ENCODE assay signal across 28 cellular contexts in the genomic region with DNA sequence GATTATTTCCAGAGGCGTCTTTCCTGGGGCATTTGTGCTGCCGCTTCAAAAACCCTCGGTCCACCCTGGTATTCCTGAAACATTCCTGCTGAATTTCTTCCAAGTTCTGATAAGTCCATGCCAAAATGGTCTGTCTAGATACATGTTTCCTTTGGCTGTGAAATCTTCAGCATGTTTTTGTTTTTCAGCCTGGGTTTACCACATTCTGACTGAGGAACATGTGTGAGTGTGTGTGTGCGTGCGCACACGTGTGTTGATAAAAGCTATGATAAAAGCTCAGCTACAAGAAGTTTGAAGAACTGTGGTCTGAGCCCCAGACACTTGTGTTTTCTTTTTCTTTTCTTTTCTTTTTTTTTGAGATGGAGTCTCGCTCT. TPM values are rescaled to one million over a fixed set of nuclear protein-coding genes. Genes with fewer than 3 reads are reported as not detected.
DNase-seq lines count a peak whose midpoint lies in the region; ATAC-seq, FAIRE-seq and TF ChIP-seq lines count a peak whose summit lies in the region.
"Had no signal": no experiment of that assay in that cellular context is flagged by ENCODE, and none has a peak within 500 bp of the region (broad histone marks: within the 10 kb centered on the region; RNA-seq: fewer than 3 reads in every experiment).

No MANE protein-coding gene starts in this region.

- H3K36me3 Mint-ChIP-seq in astrocyte (ENCODE audit: low read depth, unreplicated experiment) (peaks cover 20% of the 10 kb centered on the region), nephron (ENCODE audit: low read depth) (peaks cover 23% of the 10 kb centered on the region)
- peaks cover 2% of the 10 kb centered on the region for H3K36me3 Mint-ChIP-seq in activated CD8-positive, alpha-beta memory T cell treated with anti-CD3 and anti-CD28 coated beads, Interleukin-2, amount 10 ng/mL, durations not matched to agents 7 days and 5 days
- H3K36me3 Mint-ChIP-seq: natural killer cell had no signal

- H3K9ac ChIP-seq in astrocyte (ENCODE audit: low read length): no peak overlapping the region

- H4K20me1 ChIP-seq in astrocyte (ENCODE audit: insufficient read depth, low read length): peaks cover 11% of the 10 kb centered on the region

- H3K9me3 ChIP-seq in astrocyte (ENCODE audit: insufficient read depth, low read depth, low read length): no peaks in the 10 kb centered on the region
- H3K9me3 ChIP-seq: adrenal gland, lower lobe of right lung, upper lobe of right lung had no signal

- H3K27ac ChIP-seq in astrocyte (ENCODE audit: low read depth, low read length) (no peak overlapping the region), urinary bladder (ENCODE audit: low read depth) (peak overlapping the region; percentile 72)
- H3K27ac ChIP-seq: spleen, upper lobe of right lung had no signal

- no peak overlapping the region for H3K4me2 ChIP-seq in astrocyte (ENCODE audit: low read length)

- H3K9me3 Mint-ChIP-seq in astrocyte (ENCODE audit: unreplicated experiment) (peaks cover 7% of the 10 kb centered on the region), nephron (peaks cover 3% of the 10 kb centered on the region)
- H3K9me3 Mint-ChIP-seq in activated CD8-positive, alpha-beta memory T cell treated with anti-CD3 and anti-CD28 coated beads, Interleukin-2, amount 10 ng/mL, durations not matched to agents 7 days and 5 days (ENCODE audit: low read depth): no peaks in the 10 kb centered on the region
- H3K9me3 Mint-ChIP-seq: H9 had no signal

- no peak overlapping the region for H3K27ac Mint-ChIP-seq in astrocyte (ENCODE audit: unreplicated experiment)
- H3K27ac Mint-ChIP-seq in nephron: peak overlapping the region in 2 of 3 experiments; percentile 29 to 73
- H3K27ac Mint-ChIP-seq in activated CD8-positive, alpha-beta memory T cell treated with anti-CD3 and anti-CD28 coated beads, Interleukin-2, amount 10 ng/mL, durations not matched to agents 7 days and 5 days: no peak overlapping the region
- H3K27ac Mint-ChIP-seq: activated CD4-positive, alpha-beta T cell treated with anti-CD3 and anti-CD28 coated beads, Interleukin-2, amount 10 ng/mL, durations not matched to agents 24 days and 14 days; activated naive CD4-positive, alpha-beta T cell treated with anti-CD3 and anti-CD28 coated beads for 36 hours; activated T-cell treated with anti-CD3 and anti-CD28 coated beads, Interleukin-2, amount 50 U/mL, for 72 hours; natural killer cell had no signal

- no peaks in the 10 kb centered on the region for H3K27me3 Mint-ChIP-seq in astrocyte (ENCODE audit: low read depth, unreplicated experiment)
- no peaks in the 10 kb centered on the region for H3K27me3 Mint-ChIP-seq in nephron (ENCODE audit: low read depth)
- no peaks in the 10 kb centered on the region for H3K27me3 Mint-ChIP-seq in activated CD8-positive, alpha-beta memory T cell treated with anti-CD3 and anti-CD28 coated beads, Interleukin-2, amount 10 ng/mL, durations not matched to agents 7 days and 5 days
- H3K27me3 Mint-ChIP-seq: activated CD4-positive, alpha-beta T cell treated with anti-CD3 and anti-CD28 coated beads, Interleukin-2, amount 10 ng/mL, durations not matched to agents 24 days and 14 days had no signal

- H3K4me3 ChIP-seq in astrocyte (ENCODE audit: insufficient read depth, low read depth, low read length) (no peak overlapping the region), fibroblast of the aortic adventitia (ENCODE audit: low read depth, low read length) (no peak overlapping the region), urinary bladder (ENCODE audit: low read depth, low read length) (no peak overlapping the region)
- H3K4me3 ChIP-seq: adrenal gland, dorsolateral prefrontal cortex, lower lobe of right lung, spleen, upper lobe of right lung had no signal

- H3K4me1 Mint-ChIP-seq in astrocyte (ENCODE audit: low read depth, unreplicated experiment) (peaks cover 3% of the 10 kb centered on the region), nephron (peaks cover 8% of the 10 kb centered on the region)
- H3K4me1 Mint-ChIP-seq in activated CD8-positive, alpha-beta memory T cell treated with anti-CD3 and anti-CD28 coated beads, Interleukin-2, amount 10 ng/mL, durations not matched to agents 7 days and 5 days: no peaks in the 10 kb centered on the region
- H3K4me1 Mint-ChIP-seq: activated CD4-positive, alpha-beta T cell treated with anti-CD3 and anti-CD28 coated beads, Interleukin-2, amount 10 ng/mL, durations not matched to agents 24 days and 14 days; natural killer cell had no signal

- no peak for FAIRE-seq in astrocyte (lab: Jason Lieb, UNC)
- FAIRE-seq: HTR-8/SVneo, kidney had no signal

- ATAC-seq in GM21576 (IDR thresholded peaks at IDR 0.05; ENCODE audit: unreplicated experiment): no peak
- no peak for ATAC-seq in activated CD8-positive, alpha-beta memory T cell treated with anti-CD3 and anti-CD28 coated beads, Interleukin-2, amount 10 ng/mL, durations not matched to agents 7 days and 5 days
- ATAC-seq: activated T-cell treated with anti-CD3 and anti-CD28 coated beads, Interleukin-2, amount 50 U/mL, for 72 hours; natural killer cell had no signal

- H3K79me2 ChIP-seq in astrocyte (ENCODE audit: insufficient read depth, low read length): no peaks in the 10 kb centered on the region

- no peak overlapping the region for H2AFZ ChIP-seq in astrocyte (ENCODE audit: low read depth, low read length)

- no peaks in the 10 kb centered on the region for H3K27me3 ChIP-seq in astrocyte (ENCODE audit: insufficient read depth, low read length)
- H3K27me3 ChIP-seq: adrenal gland, dorsolateral prefrontal cortex, spleen, upper lobe of right lung had no signal

- H3K36me3 ChIP-seq in astrocyte (ENCODE audit: insufficient read depth, low read length): no peaks in the 10 kb centered on the region
- no peaks in the 10 kb centered on the region for H3K36me3 ChIP-seq in urinary bladder (ENCODE audit: insufficient read depth)
- H3K36me3 ChIP-seq: adrenal gland, lower lobe of right lung, upper lobe of right lung had no signal

- H3K4me3 Mint-ChIP-seq in astrocyte (ENCODE audit: unreplicated experiment) (no peak overlapping the region), nephron (no peak overlapping the region)
- no peak overlapping the region for H3K4me3 Mint-ChIP-seq in activated CD8-positive, alpha-beta memory T cell treated with anti-CD3 and anti-CD28 coated beads, Interleukin-2, amount 10 ng/mL, durations not matched to agents 7 days and 5 days
- H3K4me3 Mint-ChIP-seq: activated CD4-positive, alpha-beta T cell treated with anti-CD3 and anti-CD28 coated beads, Interleukin-2, amount 10 ng/mL, durations not matched to agents 24 days and 14 days; activated naive CD4-positive, alpha-beta T cell treated with anti-CD3 and anti-CD28 coated beads for 36 hours; activated T-cell treated with anti-CD3 and anti-CD28 coated beads, Interleukin-2, amount 50 U/mL, for 72 hours; H9; natural killer cell had no signal

- DNase-seq in astrocyte (ENCODE audit: low read depth): peak; percentile 45
- DNase-seq in fibroblast of the aortic adventitia (ENCODE audit: low read depth): peak; percentile 89
- no peak for DNase-seq in activated naive CD4-positive, alpha-beta T cell (lab: John Stamatoyannopoulos, UW)
- DNase-seq in activated CD8-positive, alpha-beta memory T cell treated with anti-CD3 and anti-CD28 coated beads, Interleukin-2, amount 10 ng/mL, durations not matched to agents 7 days and 5 days: no peak
- DNase-seq: activated CD4-positive, alpha-beta T cell treated with anti-CD3 and anti-CD28 coated beads, Interleukin-2, amount 10 ng/mL, durations not matched to agents 24 days and 14 days; activated naive CD4-positive, alpha-beta T cell treated with anti-CD3 and anti-CD28 coated beads for 36 hours; activated T-cell treated with anti-CD3 and anti-CD28 coated beads, Interleukin-2, amount 50 U/mL, for 72 hours; adrenal gland; C1 segment of cervical spinal cord; central memory CD4-positive, alpha-beta T cell; DMS79; dorsolateral prefrontal cortex; GDM1; H9; KBM-7; kidney; lower lobe of right lung; natural killer cell; NCI-H1436; NCI-H774; retina; RPMI8226 had no signal

- WGBS in urinary bladder: 47% methylated on average over 7 of the region's 7 CpGs

- peaks cover 3% of the 10 kb centered on the region for H3K4me1 ChIP-seq in astrocyte (ENCODE audit: insufficient read depth, low read length)
- no peaks in the 10 kb centered on the region for H3K4me1 ChIP-seq in urinary bladder (ENCODE audit: insufficient read depth)
- H3K4me1 ChIP-seq: lower lobe of right lung, spleen, upper lobe of right lung had no signal

- TF ChIP-seq CTCF in astrocyte (IDR thresholded peaks at IDR 0.05; ENCODE audit: insufficient read depth, low read depth, low read length): no peak
- no peak for TF ChIP-seq CTCF in fibroblast of the aortic adventitia (IDR thresholded peaks at IDR 0.05; ENCODE audit: insufficient read depth, low read length)
- no peak for TF ChIP-seq CTCF in nephron (IDR thresholded peaks at IDR 0.05; ENCODE audit: unreplicated experiment in 3 of 3)

- CTCF ChIA-PET in activated CD8-positive, alpha-beta memory T cell treated with anti-CD3 and anti-CD28 coated beads, Interleukin-2, amount 10 ng/mL, durations not matched to agents 7 days and 5 days (lab: Charles Lee): no interaction called here

RNA-seq across cellular contexts. Expression of a gene that starts 22.4 kb away (rescaled TPM):
- total RNA-seq in astrocyte: 7.9 and 9.4 TPM in 2 replicates
- 16.2 and 37.5 TPM in 2 replicates for total RNA-seq in fibroblast of the aortic adventitia (ENCODE audit: low replicate concordance)
- total RNA-seq in urinary bladder: 4.3 TPM
- 13.5 TPM for polyA plus RNA-seq in urinary bladder
- 10 to 100 TPM; 11.2 to 12.6 TPM for total RNA-seq in activated CD8-positive, alpha-beta memory T cell treated with anti-CD3 and anti-CD28 coated beads, Interleukin-2, amount 10 ng/mL, durations not matched to agents 7 days and 5 days

Comparison
In these comparisons a context has a peak if more than half of its experiments do, and no peak if none do; other contexts are left out.
1. DNase-seq: peak in astrocyte (single experiment) and fibroblast of the aortic adventitia (single experiment); none in activated naive CD4-positive, alpha-beta T cell (0 of 4) and activated CD8-positive, alpha-beta memory T cell treated with anti-CD3 and anti-CD28 coated beads, Interleukin-2, amount 10 ng/mL, durations not matched to agents 7 days and 5 days (single experiment).
2. H3K27ac Mint-ChIP-seq: peak in nephron (2 of 3); none in astrocyte (single experiment) and activated CD8-positive, alpha-beta memory T cell treated with anti-CD3 and anti-CD28 coated beads, Interleukin-2, amount 10 ng/mL, durations not matched to agents 7 days and 5 days (single experiment).